ENCODE assay signal across 8 cellular contexts in the genomic region with DNA sequence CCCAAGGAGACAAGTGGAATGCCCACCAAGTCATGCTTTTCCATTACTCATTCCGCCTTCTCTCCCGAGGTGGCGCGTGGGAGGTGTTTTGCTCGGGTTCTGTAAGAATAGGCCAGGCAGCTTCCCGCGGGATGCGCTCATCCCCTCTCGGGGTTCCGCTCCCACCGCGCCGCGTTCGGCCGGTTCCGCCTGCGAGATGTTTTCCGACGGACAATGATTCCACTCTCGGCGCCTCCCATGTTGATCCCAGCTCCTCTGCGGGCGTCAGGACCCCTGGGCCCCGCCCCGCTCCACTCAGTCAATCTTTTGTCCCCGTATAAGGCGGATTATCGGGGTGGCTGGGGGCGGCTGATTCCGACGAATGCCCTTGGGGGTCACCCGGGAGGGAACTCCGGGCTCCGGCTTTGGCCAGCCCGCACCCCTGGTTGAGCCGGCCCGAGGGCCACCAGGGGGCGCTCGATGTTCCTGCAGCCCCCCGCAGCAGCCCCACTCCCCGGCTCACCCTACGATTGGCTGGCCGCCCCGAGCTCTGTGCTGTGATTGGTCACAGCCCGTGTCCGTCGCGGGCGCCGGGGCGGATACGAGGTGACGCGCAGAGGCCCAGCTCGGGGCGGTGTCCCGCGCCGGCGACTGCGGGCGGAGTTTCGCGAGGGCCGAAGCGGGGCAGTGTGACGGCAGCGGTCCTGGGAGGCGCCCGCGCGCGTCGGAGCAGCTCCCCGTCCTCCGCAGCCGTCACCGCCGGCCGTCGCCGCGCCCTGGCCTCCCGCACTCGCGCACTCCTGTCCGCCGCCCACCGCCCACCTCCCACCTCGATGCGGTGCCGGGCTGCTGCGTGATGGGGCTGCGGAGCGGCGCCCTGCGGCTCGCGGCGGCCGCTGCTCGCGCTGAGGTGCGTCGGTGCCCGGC. TPM values are rescaled to one million over a fixed set of nuclear protein-coding genes. Genes with fewer than 3 reads are reported as not detected.
DNase-seq lines count a peak whose midpoint lies in the region; ATAC-seq and TF ChIP-seq lines count a peak whose summit lies in the region.

A gene with protein sequence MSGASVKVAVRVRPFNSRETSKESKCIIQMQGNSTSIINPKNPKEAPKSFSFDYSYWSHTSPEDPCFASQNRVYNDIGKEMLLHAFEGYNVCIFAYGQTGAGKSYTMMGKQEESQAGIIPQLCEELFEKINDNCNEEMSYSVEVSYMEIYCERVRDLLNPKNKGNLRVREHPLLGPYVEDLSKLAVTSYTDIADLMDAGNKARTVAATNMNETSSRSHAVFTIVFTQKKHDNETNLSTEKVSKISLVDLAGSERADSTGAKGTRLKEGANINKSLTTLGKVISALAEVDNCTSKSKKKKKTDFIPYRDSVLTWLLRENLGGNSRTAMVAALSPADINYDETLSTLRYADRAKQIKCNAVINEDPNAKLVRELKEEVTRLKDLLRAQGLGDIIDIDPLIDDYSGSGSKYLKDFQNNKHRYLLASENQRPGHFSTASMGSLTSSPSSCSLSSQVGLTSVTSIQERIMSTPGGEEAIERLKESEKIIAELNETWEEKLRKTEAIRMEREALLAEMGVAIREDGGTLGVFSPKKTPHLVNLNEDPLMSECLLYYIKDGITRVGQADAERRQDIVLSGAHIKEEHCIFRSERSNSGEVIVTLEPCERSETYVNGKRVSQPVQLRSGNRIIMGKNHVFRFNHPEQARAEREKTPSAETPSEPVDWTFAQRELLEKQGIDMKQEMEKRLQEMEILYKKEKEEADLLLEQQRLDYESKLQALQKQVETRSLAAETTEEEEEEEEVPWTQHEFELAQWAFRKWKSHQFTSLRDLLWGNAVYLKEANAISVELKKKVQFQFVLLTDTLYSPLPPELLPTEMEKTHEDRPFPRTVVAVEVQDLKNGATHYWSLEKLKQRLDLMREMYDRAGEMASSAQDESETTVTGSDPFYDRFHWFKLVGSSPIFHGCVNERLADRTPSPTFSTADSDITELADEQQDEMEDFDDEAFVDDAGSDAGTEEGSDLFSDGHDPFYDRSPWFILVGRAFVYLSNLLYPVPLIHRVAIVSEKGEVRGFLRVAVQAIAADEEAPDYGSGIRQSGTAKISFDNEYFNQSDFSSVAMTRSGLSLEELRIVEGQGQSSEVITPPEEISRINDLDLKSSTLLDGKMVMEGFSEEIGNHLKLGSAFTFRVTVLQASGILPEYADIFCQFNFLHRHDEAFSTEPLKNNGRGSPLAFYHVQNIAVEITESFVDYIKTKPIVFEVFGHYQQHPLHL (N-terminal part only) (plus strand): TSS at position 666 of the 906 bp plus-strand sequence. CDS start 21,759 bp downstream, outside the sequence.

- CTCF ChIA-PET in Caco-2 (lab: Charles Lee): interaction anchor here (0.6 to 1.9 kb wide), 13 partner anchors 9 to 584 kb away, joined by 3 to 8 read pairs (median 4); no protein-coding TSS in a partner anchor
- CTCF ChIA-PET in activated CD8-positive, alpha-beta memory T cell treated with anti-CD3 and anti-CD28 coated beads, Interleukin-2, amount 10 ng/mL, durations not matched to agents 7 days and 5 days (lab: Charles Lee): interaction anchor here (0.5 to 3.5 kb wide), 74 partner anchors 8 to 1049 kb away, joined by 3 to 50 read pairs (median 4); a partner anchor contains a TSS

- no peaks in the 10 kb centered on the region for H3K9me3 ChIP-seq in Caco-2
- no peaks in the 10 kb centered on the region for H3K9me3 ChIP-seq in endocrine pancreas (ENCODE audit: control insufficient read depth, low read length)

- H3K9me3 Mint-ChIP-seq in Caco-2 (ENCODE audit: unreplicated experiment): no peaks in the 10 kb centered on the region
- no peaks in the 10 kb centered on the region for H3K9me3 Mint-ChIP-seq in activated CD8-positive, alpha-beta memory T cell treated with anti-CD3 and anti-CD28 coated beads, Interleukin-2, amount 10 ng/mL, durations not matched to agents 7 days and 5 days (ENCODE audit: low read depth)

- peak within 1 kb of the TSS; percentile 88 for H3K27ac Mint-ChIP-seq in Caco-2 (ENCODE audit: unreplicated experiment)
- peak within 1 kb of the TSS; percentile 70 for H3K27ac Mint-ChIP-seq in activated CD8-positive, alpha-beta memory T cell treated with anti-CD3 and anti-CD28 coated beads, Interleukin-2, amount 10 ng/mL, durations not matched to agents 7 days and 5 days

- no peaks in the 10 kb centered on the region for H3K27me3 Mint-ChIP-seq in Caco-2 (ENCODE audit: insufficient read depth, unreplicated experiment)
- peaks cover 8% of the 10 kb centered on the region for H3K27me3 Mint-ChIP-seq in activated CD8-positive, alpha-beta memory T cell treated with anti-CD3 and anti-CD28 coated beads, Interleukin-2, amount 10 ng/mL, durations not matched to agents 7 days and 5 days

- H3K27me3 ChIP-seq in Caco-2 (replicated peaks; ENCODE audit: control insufficient read depth, insufficient read depth, low read length): no peaks in the 10 kb centered on the region
- H3K27me3 ChIP-seq in endocrine pancreas (ENCODE audit: control insufficient read depth, insufficient read depth, low read length): no peaks in the 10 kb centered on the region

- H3K36me3 ChIP-seq in Caco-2 (ENCODE audit: control insufficient read depth, insufficient read depth, low read length) (no peaks in the 10 kb centered on the region), endocrine pancreas (ENCODE audit: control insufficient read depth, insufficient read depth, low read length) (no peaks in the 10 kb centered on the region)

- ATAC-seq in GM21360 (IDR thresholded peaks at IDR 0.05; ENCODE audit: unreplicated experiment): peak; percentile 90
- peak; percentile 99 for ATAC-seq in activated CD8-positive, alpha-beta memory T cell treated with anti-CD3 and anti-CD28 coated beads, Interleukin-2, amount 10 ng/mL, durations not matched to agents 7 days and 5 days

- H3K36me3 Mint-ChIP-seq in Caco-2 (ENCODE audit: insufficient read depth, unreplicated experiment): peaks cover 14% of the 10 kb centered on the region
- H3K36me3 Mint-ChIP-seq in activated CD8-positive, alpha-beta memory T cell treated with anti-CD3 and anti-CD28 coated beads, Interleukin-2, amount 10 ng/mL, durations not matched to agents 7 days and 5 days: no peaks in the 10 kb centered on the region

- H3K4me1 Mint-ChIP-seq in Caco-2 (ENCODE audit: low read depth, unreplicated experiment): peaks cover 18% of the 10 kb centered on the region
- peaks cover 32% of the 10 kb centered on the region for H3K4me1 Mint-ChIP-seq in activated CD8-positive, alpha-beta memory T cell treated with anti-CD3 and anti-CD28 coated beads, Interleukin-2, amount 10 ng/mL, durations not matched to agents 7 days and 5 days

- DNase-seq in Caco-2 (peak; percentile 96 to 99), HT1080 (ENCODE audit: low read depth) (peak; percentile 96), NOMO-1 treated with dmso at 0.1 percent for 144 hours (lab: John Stamatoyannopoulos, UW; ENCODE audit: unreplicated experiment) (peak; percentile 97), mesenteric fat pad (ENCODE audit: low spot score) (peak; percentile 100)
- DNase-seq in activated CD8-positive, alpha-beta memory T cell treated with anti-CD3 and anti-CD28 coated beads, Interleukin-2, amount 10 ng/mL, durations not matched to agents 7 days and 5 days: peak; percentile 97
- peak; percentile 92 for DNase-seq in stimulated activated CD8-positive, alpha-beta memory T cell treated with anti-CD3 and anti-CD28 coated beads, Interleukin-15, amount 100 ng/mL, for 24 hours (ENCODE audit: low read depth)

- peak within 1 kb of the TSS; percentile 95 for H3K4me3 Mint-ChIP-seq in Caco-2 (ENCODE audit: unreplicated experiment)
- peak within 1 kb of the TSS; percentile 81 for H3K4me3 Mint-ChIP-seq in activated CD8-positive, alpha-beta memory T cell treated with anti-CD3 and anti-CD28 coated beads, Interleukin-2, amount 10 ng/mL, durations not matched to agents 7 days and 5 days

- BruUV-seq in Caco-2 (replicated peaks; lab: Mats Ljungman, UMichigan): TSS peak; percentile 86

- POLR2A ChIA-PET in Caco-2 (lab: Charles Lee): interaction anchor here (1.0 to 1.1 kb wide), 4 partner anchors 64 to 299 kb away, joined by 3 to 7 read pairs (median 3); a partner anchor contains a TSS

- H3K9ac ChIP-seq in endocrine pancreas (ENCODE audit: control insufficient read depth, insufficient read depth, low read length): peak within 1 kb of the TSS; percentile 99

- H3K4me3 ChIP-seq in Caco-2 (ENCODE audit: low read depth, low read length): peak within 1 kb of the TSS; percentile 76
- H3K4me3 ChIP-seq in endocrine pancreas (ENCODE audit: control insufficient read depth, insufficient read depth, low read length): peak within 1 kb of the TSS; percentile 86

- H3K4me1 ChIP-seq in Caco-2 (peaks cover 8% of the 10 kb centered on the region; the same call in 1 of the 2 replicates), endocrine pancreas (ENCODE audit: control insufficient read depth, insufficient read depth, low read length) (peaks cover 15% of the 10 kb centered on the region)

- intact Hi-C loops in Caco-2 (cut with micrococcal nuclease; ENCODE audit: unreplicated experiment): loop anchor here (2.0 to 5.0 kb wide), 2 partner anchors 62 to 129 kb away; no protein-coding TSS in a partner anchor

- peak; percentile 94 to 95 for TF ChIP-seq CTCF in Caco-2 (IDR thresholded peaks at IDR 0.05; ENCODE audit: insufficient read depth in 1 of 2, low read depth in 1 of 2, low read length in 1 of 2, severe bottlenecking in 1 of 2, unreplicated experiment in 1 of 2)

RNA-seq across cellular contexts. Expression of the gene that starts here (rescaled TPM):
- total RNA-seq in Caco-2 (2022) (41.1 and 43.6 TPM in 2 replicates), mesenteric fat pad (59.3 TPM)
- 11.9 and 16.2 TPM in 2 replicates for total RNA-seq in HT1080 (2014; rRNA removed; shearing (Covaris generic))
- polyA plus RNA-seq in HT1080 (2015; cell fraction: cytosol; rRNA removed): 10.8 and 12.9 TPM in 2 replicates
- polyA plus RNA-seq in HT1080 (2015; cell fraction: nucleus; rRNA removed): 17.1 and 19.6 TPM in 2 replicates
- total RNA-seq in activated CD8-positive, alpha-beta memory T cell treated with anti-CD3 and anti-CD28 coated beads, Interleukin-2, amount 10 ng/mL, durations not matched to agents 7 days and 5 days: 10 to 100 TPM; 14.2 to 21.3 TPM

Comparison
In these comparisons a context has a peak if more than half of its experiments do, and no peak if none do; other contexts are left out.
1. Peak in every context shown above with its lines: DNase-seq, ATAC-seq and H3K4me3 ChIP-seq.